ENCODE assay signal across 17 cellular contexts in genomic region chr22:35785181-35785923, GRCh38.
DNase-seq lines count a peak whose midpoint lies in the region; ATAC-seq, FAIRE-seq and TF ChIP-seq lines count a peak whose summit lies in the region.
"Had no signal": no experiment of that assay in that cellular context is flagged by ENCODE, and none has a peak within 500 bp of the region (broad histone marks: within the 10 kb centered on the region; RNA-seq: fewer than 3 reads in every experiment).

No MANE protein-coding gene starts in this region.

- H3K36me3 Mint-ChIP-seq in Calu3 (ENCODE audit: insufficient read depth, unreplicated experiment) (no peaks in the 10 kb centered on the region), immature natural killer cell (peaks cover 0 to 5% (median 0%) of the 10 kb centered on the region in 3 donors)
- H3K36me3 Mint-ChIP-seq: activated CD4-positive, alpha-beta memory T cell treated with anti-CD3 and anti-CD28 coated beads for 36 hours; T-cell had no signal

- H3K4me2 ChIP-seq in K562 (ENCODE audit: insufficient read depth, low read length) = no peak overlapping the region

- H3K27ac Mint-ChIP-seq in Calu3 (ENCODE audit: unreplicated experiment) = no peak overlapping the region
- H3K27ac Mint-ChIP-seq in immature natural killer cell = no peak overlapping the region
- H3K27ac Mint-ChIP-seq: activated CD4-positive, alpha-beta memory T cell treated with anti-CD3 and anti-CD28 coated beads for 36 hours; CD4-positive, alpha-beta T cell; T-cell had no signal

- POLR2A ChIA-PET in K562 (lab: Yijun Ruan, JAX) = no interaction called here

- peaks cover 8% of the 10 kb centered on the region; the same call in 2 of the 3 replicates for H3K36me3 ChIP-seq in K562 (ENCODE audit: control insufficient read depth, insufficient read depth, low read length)

- peak; percentile 34 for DNase-seq in AG20443 (ENCODE audit: low spot score)
- DNase-seq in NB4 (ENCODE audit: low read depth) = peak; percentile 45
- no peak for DNase-seq in K562 (ENCODE audit: extremely low read depth in 1 of 4, low spot score in 3 of 4)
- peak; percentile 22 to 49 for DNase-seq in lung microvascular endothelial cell (ENCODE audit: low read depth in 2 of 2)
- no peak for DNase-seq in stimulated activated CD4-positive, alpha-beta T cell treated with anti-CD3 and anti-CD28 coated beads, Interleukin-2, amount 100 ng/mL, for 48 hours
- no peak for DNase-seq in Calu3
- no peak for DNase-seq in immature natural killer cell
- no peak for DNase-seq in DMS153 (lab: John Stamatoyannopoulos, UW)
- DNase-seq: activated CD4-positive, alpha-beta memory T cell treated with anti-CD3 and anti-CD28 coated beads for 36 hours; activated naive CD4-positive, alpha-beta T cell treated with Interleukin-2 at 50 U/mL for 16 hours; CD4-positive, alpha-beta T cell; NCI-H1092 treated with DMSO at 0.1 percent for 48 hours; stimulated activated CD4-positive, alpha-beta T cell treated with anti-CD3 and anti-CD28 coated beads, Interleukin-4, amount 100 ng/mL, for 4 hours; stomach; T-cell had no signal

- no peaks in the 10 kb centered on the region for H4K20me1 ChIP-seq in K562 (replicated peaks; ENCODE audit: control insufficient read depth, insufficient read depth, low read length)

- H3K27me3 Mint-ChIP-seq in Calu3 (ENCODE audit: unreplicated experiment) (no peaks in the 10 kb centered on the region), immature natural killer cell (ENCODE audit: low read depth in 3 of 3) (peaks cover 0 to 7% (median 0%) of the 10 kb centered on the region in 3 donors)
- H3K27me3 Mint-ChIP-seq: T-cell had no signal

- H3K4me1 ChIP-seq in K562 (replicated peaks in 1 of 2; ENCODE audit: control insufficient read depth in 2 of 2, insufficient read depth in 2 of 2, low read length in 2 of 2) = no peaks in the 10 kb centered on the region; a peak in 2 of 5 replicates
- H3K4me1 ChIP-seq: parathyroid adenoma had no signal

- in situ Hi-C loops in K562 (cut with MboI) = no loop called here

- 40% methylated on average over 4 of the region's 4 CpGs for WGBS in K562 (ENCODE audit: insufficient coverage, low coverage, missing lambda C conversion rate)

- no peaks in the 10 kb centered on the region for H3K9me1 ChIP-seq in K562 (ENCODE audit: control insufficient read depth, insufficient read depth, low read length)

- TF ChIP-seq EP300 in K562 (IDR thresholded peaks at IDR 0.05; ENCODE audit: low read length) = no peak

- H3K27ac ChIP-seq in K562 (ENCODE audit: extremely low read depth, low read depth, low read length) = no peak overlapping the region
- H3K27ac ChIP-seq: HL-60, parathyroid adenoma, stomach had no signal

- no peaks in the 10 kb centered on the region for H3K27me3 ChIP-seq in K562 (ENCODE audit: control insufficient read depth in 2 of 2, insufficient read depth in 2 of 2, low read length in 2 of 2)
- H3K27me3 ChIP-seq: stomach had no signal

- intact Hi-C loops in K562 (cut with micrococcal nuclease) = no loop called here
- intact Hi-C loops in Calu3 (cut with micrococcal nuclease; ENCODE audit: unreplicated experiment) = no loop called here

- no peak overlapping the region for H3K9ac ChIP-seq in K562 (ENCODE audit: insufficient read depth in 1 of 2, low read depth in 2 of 2, low read length in 2 of 2)
- H3K9ac ChIP-seq: parathyroid adenoma had no signal

- H3K4me1 Mint-ChIP-seq in Calu3 (ENCODE audit: low read depth, unreplicated experiment) (peaks cover 10% of the 10 kb centered on the region), immature natural killer cell (no peaks in the 10 kb centered on the region)
- H3K4me1 Mint-ChIP-seq: T-cell had no signal

- H3K4me3 Mint-ChIP-seq in Calu3 (ENCODE audit: low read depth, unreplicated experiment) (no peak overlapping the region), immature natural killer cell (no peak overlapping the region)
- H3K4me3 Mint-ChIP-seq: activated CD4-positive, alpha-beta memory T cell treated with anti-CD3 and anti-CD28 coated beads for 36 hours; CD4-positive, alpha-beta T cell; T-cell had no signal

- ATAC-seq in K562 = no peak
- ATAC-seq: T-cell had no signal

- no peak for FAIRE-seq in K562 (lab: Jason Lieb, UNC)

- BruUV-seq in K562 (replicated peaks; lab: Mats Ljungman, UMichigan) (no TSS peak), Calu3 (replicated peaks; lab: Mats Ljungman, UMichigan) (no TSS peak)

- H3K9me3 Mint-ChIP-seq in Calu3 (ENCODE audit: low read depth, unreplicated experiment) (no peaks in the 10 kb centered on the region), immature natural killer cell (no peaks in the 10 kb centered on the region)
- H3K9me3 Mint-ChIP-seq: activated CD4-positive, alpha-beta memory T cell treated with anti-CD3 and anti-CD28 coated beads for 36 hours; CD4-positive, alpha-beta T cell; T-cell had no signal

- no peak overlapping the region for H2AFZ ChIP-seq in K562 (ENCODE audit: low read depth, low read length)
- H2AFZ ChIP-seq: parathyroid adenoma had no signal

- H3K4me3 ChIP-seq in NB4 (ENCODE audit: low read depth, low read length) (no peak overlapping the region), K562 (no peak overlapping the region)
- H3K4me3 ChIP-seq: stomach had no signal

- TF ChIP-seq POLR2A in NB4 (IDR thresholded peaks at IDR 0.05; ENCODE audit: extremely low read depth, insufficient read length) = no peak
- TF ChIP-seq POLR2A in K562 (conservative IDR thresholded peaks at IDR 0.05) = no peak

- H3K79me2 ChIP-seq in K562 (ENCODE audit: control insufficient read depth, insufficient read depth, low read length) = no peaks in the 10 kb centered on the region

- no peaks in the 10 kb centered on the region for H3K9me3 ChIP-seq in K562 (replicated peaks; ENCODE audit: control insufficient read depth, insufficient read depth, low read depth, low read length)
- H3K9me3 ChIP-seq: stomach had no signal

- CTCF ChIA-PET in K562 (lab: Yijun Ruan, JAX; ENCODE audit: low intra/inter-chr PET ratio) = no interaction called here
- CTCF ChIA-PET in Calu3 (lab: Charles Lee) = no interaction called here

- TF ChIP-seq CTCF in NB4 (IDR thresholded peaks at IDR 0.05; ENCODE audit: low read depth, low read length) (no peak), K562 (IDR thresholded peaks at IDR 0.05 in 2 of 3, conservative IDR thresholded peaks at IDR 0.05 in 1 of 3; ENCODE audit: insufficient read depth in 2 of 3, low read depth in 1 of 3, low read length in 3 of 3) (no peak), Calu3 (IDR thresholded peaks at IDR 0.05; ENCODE audit: unreplicated experiment) (no peak)

- TF ChIP-seq RAD21 in K562 (CRISPR knock-in tag; conservative IDR thresholded peaks at IDR 0.05 in 1 of 2, IDR thresholded peaks at IDR 0.05 in 1 of 2) = no peak

TF ChIP-seq in K562, 482 proteins besides CTCF, POLR2A, EP300 and RAD21:
- TF ChIP-seq CEBPG (CRISPR knock-in tag; IDR thresholded peaks at IDR 0.05) (no peak), CEBPG (tag; conservative IDR thresholded peaks at IDR 0.05 in 1 of 2, IDR thresholded peaks at IDR 0.05 in 1 of 2) (peak; percentile 24 to 30; a peak in 1 of 4 replicates), U2AF1 (optimal IDR thresholded peaks at IDR 0.05; ENCODE audit: low read depth, low read length) (no peak), TCF3 (CRISPR knock-in tag; IDR thresholded peaks at IDR 0.05) (peak; percentile 61), SMAD3 (CRISPR knock-in tag; conservative IDR thresholded peaks at IDR 0.05) (no peak), ZBTB2 (IDR thresholded peaks at IDR 0.05) (no peak), TEAD4 (IDR thresholded peaks at IDR 0.05; ENCODE audit: low read length) (peak; percentile 32; the same call in 1 of the 2 replicates), TEAD4 (CRISPR knock-in tag; IDR thresholded peaks at IDR 0.05; ENCODE audit: borderline replicate concordance) (no peak), TAL1 (IDR thresholded peaks at IDR 0.05) (peak; percentile 6; the same call in 1 of the 2 replicates), CBFA2T2 (conservative IDR thresholded peaks at IDR 0.05) (0 out of 2 replicates have a peak, but pooled peaks have one; percentile 8), PBX2 (CRISPR knock-in tag; IDR thresholded peaks at IDR 0.05; ENCODE audit: low read depth) (no peak), PBX2 (tag; conservative IDR thresholded peaks at IDR 0.05; ENCODE audit: low read depth) (0 out of 2 replicates have a peak, but pooled peaks have one; percentile 10)

Comparison
In these comparisons a context has a peak if more than half of its experiments do, and no peak if none do; other contexts are left out.
1. DNase-seq: peak in AG20443 (single experiment), NB4 (single experiment) and lung microvascular endothelial cell (2 of 2); none in K562 (0 of 4), stimulated activated CD4-positive, alpha-beta T cell treated with anti-CD3 and anti-CD28 coated beads, Interleukin-2, amount 100 ng/mL, for 48 hours (0 of 2), Calu3 (single experiment), immature natural killer cell (0 of 3) and DMS153 (single experiment).